ENCODE assay signal across 23 cellular contexts in genomic region chr16:66069576-66069975, GRCh38.
DNase-seq lines count a peak whose midpoint lies in the region; TF ChIP-seq lines count a peak whose summit lies in the region.
"Had no signal": no experiment of that assay in that cellular context is flagged by ENCODE, and none has a peak within 500 bp of the region (broad histone marks: within the 10 kb centered on the region; RNA-seq: fewer than 3 reads in every experiment).

No MANE protein-coding gene starts in this region.

- no peaks in the 10 kb centered on the region for H3K27me3 ChIP-seq in SJCRH30
- H3K27me3 ChIP-seq in osteoblast (ENCODE audit: insufficient read depth, low read length) = peaks cover 8% of the 10 kb centered on the region
- H3K27me3 ChIP-seq: MG63 had no signal

- H3K4me2 ChIP-seq in osteoblast (ENCODE audit: insufficient read depth, low read length) = no peak overlapping the region

- H3K27ac ChIP-seq in SJCRH30 (peak overlapping the region; percentile 1; the same call in 1 of the 2 replicates), osteoblast (ENCODE audit: low read depth, low read length) (no peak overlapping the region)
- H3K27ac ChIP-seq: RWPE1 had no signal

- peak; percentile 61 to 78 for DNase-seq in SJCRH30
- DNase-seq in fibroblast of peridontal ligament (ENCODE audit: extremely low read depth) = peak; percentile 84
- no peak for DNase-seq in osteoblast (ENCODE audit: insufficient read length, low spot score, missing footprints)
- no peak for DNase-seq in SKM-1 treated with dmso at 0.1 percent for 144 hours (lab: John Stamatoyannopoulos, UW; ENCODE audit: unreplicated experiment)
- no peak for DNase-seq in pons (ENCODE audit: low spot score)
- no peak for DNase-seq in NCI-H1930 (lab: John Stamatoyannopoulos, UW)
- no peak for DNase-seq in D341Med (ENCODE audit: low spot score)
- DNase-seq: ACHN; C1 segment of cervical spinal cord; CD8-positive, alpha-beta memory T cell; DND-41; H9; Kasumi-1; MG63; NCI-H1048; NCI-H1436 treated with DMSO at 0.1 percent for 48 hours; NCI-H2029 treated with DMSO at 0.1 percent for 48 hours; NCI-H226; NCI-H524; NCI-H82; PC-3; SIG-M5 had no signal

- H3K79me2 ChIP-seq in osteoblast (ENCODE audit: insufficient read depth, low read length) = no peaks in the 10 kb centered on the region

- no peak for TF ChIP-seq CTCF in osteoblast (IDR thresholded peaks at IDR 0.05; ENCODE audit: extremely low read depth, low read depth, low read length)

- peaks cover 13% of the 10 kb centered on the region for H3K9me3 ChIP-seq in SJCRH30 (replicated peaks)
- no peaks in the 10 kb centered on the region for H3K9me3 ChIP-seq in osteoblast (ENCODE audit: low read depth, low read length)
- H3K9me3 ChIP-seq: MG63 had no signal

- peak overlapping the region; percentile 17 for H2AFZ ChIP-seq in osteoblast (ENCODE audit: low read length)

- H3K4me3 ChIP-seq in SJCRH30 (no peak overlapping the region), osteoblast (ENCODE audit: insufficient read depth, low read length) (no peak overlapping the region)
- H3K4me3 ChIP-seq: MG63 had no signal

- H4K20me1 ChIP-seq in osteoblast (ENCODE audit: insufficient read depth, low read length) = no peaks in the 10 kb centered on the region

- peaks cover 33% of the 10 kb centered on the region for H3K4me1 ChIP-seq in SJCRH30
- H3K4me1 ChIP-seq in osteoblast (ENCODE audit: insufficient read depth, low read length) = peaks cover 8% of the 10 kb centered on the region

- H3K36me3 ChIP-seq in SJCRH30 (no peaks in the 10 kb centered on the region), osteoblast (ENCODE audit: insufficient read depth, low read length) (no peaks in the 10 kb centered on the region)
- H3K36me3 ChIP-seq: MG63 had no signal

Comparison
In these comparisons a context has a peak if more than half of its experiments do, and no peak if none do; other contexts are left out.
1. DNase-seq: peak in SJCRH30 (2 of 2) and fibroblast of peridontal ligament (single experiment); none in osteoblast (single experiment), SKM-1 treated with dmso at 0.1 percent for 144 hours (single experiment), pons (single experiment), NCI-H1930 (0 of 2) and D341Med (single experiment).